10 cellular contexts compared by ENCODE assay signal in genomic region chr17:7017827-7018200, GRCh38. TPM values are rescaled to one million over a fixed set of nuclear protein-coding genes. Genes with fewer than 3 reads are reported as not detected.
DNase-seq lines count a peak whose midpoint lies in the region; ATAC-seq and TF ChIP-seq lines count a peak whose summit lies in the region.
"Had no signal": no experiment of that assay in that cellular context is flagged by ENCODE, and none has a peak within 500 bp of the region (broad histone marks: within the 10 kb centered on the region; RNA-seq: fewer than 3 reads in every experiment).

No MANE protein-coding gene starts in this region.

- H3K4me1 ChIP-seq in muscle layer of colon (ENCODE audit: insufficient read depth, low read length) (peaks cover 44% of the 10 kb centered on the region), testis (peaks cover 34% of the 10 kb centered on the region), MM.1S (ENCODE audit: low read length) (peaks cover 22% of the 10 kb centered on the region)

- 34 to 80% (median 45%) methylated on average over 12 of the region's 12 CpGs for WGBS in adipose tissue, 3 donors
- WGBS in testis, 2 donors, result 54 to 57% methylated on average over 7 to 12 of the region's 12 CpGs

- TF ChIP-seq CTCF in testis (IDR thresholded peaks at IDR 0.05) (no peak), MM.1S (IDR thresholded peaks at IDR 0.05; ENCODE audit: low read length) (no peak)

- H3K79me2 ChIP-seq in MM.1S (ENCODE audit: low read length), result peaks cover 27% of the 10 kb centered on the region

- H3K9ac ChIP-seq in muscle layer of colon (ENCODE audit: low read length) (peak overlapping the region; percentile 98), MM.1S (ENCODE audit: low read length) (no peak overlapping the region)

- H3F3A ChIP-seq in MM.1S (ENCODE audit: insufficient read depth, low read length), result peaks cover 37% of the 10 kb centered on the region

- H3K27me3 ChIP-seq in muscle layer of colon (ENCODE audit: control insufficient read depth in 1 of 2, insufficient read depth in 2 of 2, low read length in 2 of 2) (peaks cover 6 to 16% of the 10 kb centered on the region in 2 donors), testis (no peaks in the 10 kb centered on the region), MM.1S (replicated peaks; ENCODE audit: insufficient read depth, low read length) (no peaks in the 10 kb centered on the region)

- peak overlapping the region; percentile 40 for H3K27ac ChIP-seq in adipose tissue (ENCODE audit: low read depth, low read length)
- peak overlapping the region; percentile 90 for H3K27ac ChIP-seq in muscle layer of colon (ENCODE audit: low read depth, low read length)
- H3K27ac ChIP-seq in testis, result peak overlapping the region; percentile 93 to 95
- no peak overlapping the region for H3K27ac ChIP-seq in MM.1S (ENCODE audit: low read length)

- no peak for TF ChIP-seq POLR2A in testis (IDR thresholded peaks at IDR 0.05)

- H4K20me1 ChIP-seq in MM.1S (ENCODE audit: insufficient read depth, low read length), result no peaks in the 10 kb centered on the region

- H3K9me2 ChIP-seq in MM.1S (replicated peaks; ENCODE audit: insufficient read depth, low read length), result no peaks in the 10 kb centered on the region

- intact Hi-C loops in testis (cut with DNase I; ENCODE audit: low total_unique reads), result no loop called here

- no peak for ATAC-seq in HG02973 (IDR thresholded peaks at IDR 0.05; ENCODE audit: unreplicated experiment)

- H3K9me3 ChIP-seq in muscle layer of colon (ENCODE audit: low read length) (no peaks in the 10 kb centered on the region), testis (no peaks in the 10 kb centered on the region), MM.1S (replicated peaks; ENCODE audit: insufficient read depth, low read length) (no peaks in the 10 kb centered on the region)

- H3K4me3 ChIP-seq in muscle layer of colon (ENCODE audit: low read depth in 1 of 2, low read length in 2 of 2) (peak overlapping the region; percentile 90 to 95), testis (peak overlapping the region; percentile 41 to 74), MM.1S (ENCODE audit: low read length) (no peak overlapping the region)

- DNase-seq in activated CD8-positive, alpha-beta memory T cell treated with anti-CD3 and anti-CD28 coated beads, Interleukin-2, amount 50 U/mL, for 48 hours, result peak; percentile 74
- no peak for DNase-seq in activated CD8-positive, alpha-beta memory T cell treated with anti-CD3 and anti-CD28 coated beads, Interleukin-2, amount 50 U/mL, for 4 hours
- DNase-seq in testis, result no peak
- DNase-seq in MM.1S, result no peak
- DNase-seq in COLO668 (lab: John Stamatoyannopoulos, UW; ENCODE audit: unreplicated experiment), result no peak
- DNase-seq: NCI-H1436 had no signal

- H3K36me3 ChIP-seq in muscle layer of colon (ENCODE audit: insufficient read depth, low read length) (peaks cover 10% of the 10 kb centered on the region), testis (ENCODE audit: low read depth, missing control alignments) (no peaks in the 10 kb centered on the region), MM.1S (replicated peaks; ENCODE audit: insufficient read depth, low read length) (no peaks in the 10 kb centered on the region)

- H3K4me2 ChIP-seq in MM.1S (ENCODE audit: low read depth, low read length), result no peak overlapping the region

- H2AFZ ChIP-seq in MM.1S (ENCODE audit: low read length), result no peak overlapping the region

RNA-seq across cellular contexts. Expression of gene BCL6B, which starts 5.0 kb away (rescaled TPM):
- polyA plus RNA-seq in adipose tissue, result 10 to 100 TPM in 2 of 3 donors, 1 to 10 TPM in 1; 3.1 to 23.0 (median 16.6) TPM
- 1 to 10 TPM; 2.5 to 3.5 TPM for total RNA-seq in testis
- polyA plus RNA-seq in testis (ENCODE audit: insufficient read depth, low read depth, low replicate concordance), result 4.6 TPM
- total RNA-seq: epithelial cell of proximal tubule had no signal

RNA-seq across cellular contexts. Expression of gene RNASEK, which starts 5.4 kb away (rescaled TPM):
- polyA plus RNA-seq in adipose tissue (100 to 1,000 TPM; 133 to 384 (median 349) TPM), testis (ENCODE audit: insufficient read depth, low read depth, low replicate concordance) (317 TPM)
- total RNA-seq in testis, result 100 to 1,000 TPM; 208 to 314 TPM

RNA-seq across cellular contexts. Expression of gene SLC16A13, which starts 18.0 kb away (rescaled TPM):
- polyA plus RNA-seq in adipose tissue, result 1 to 10 TPM in 2 of 3 donors, under 1 TPM in 1; 0.89 to 2.4 (median 1.8) TPM
- 1 to 10 TPM; 1.9 to 2.2 TPM for total RNA-seq in testis
- 2.0 TPM for polyA plus RNA-seq in testis (ENCODE audit: insufficient read depth, low read depth, low replicate concordance)

RNA-seq across cellular contexts. Expression of gene ALOX12, which starts 22.0 kb away (rescaled TPM):
- polyA plus RNA-seq in adipose tissue (under 1 TPM in 1 of 3 donors, not detected in 2; 0.13 TPM), testis (ENCODE audit: insufficient read depth, low read depth, low replicate concordance) (0.50 TPM)
- total RNA-seq in testis, result under 1 TPM; 0.24 to 0.25 TPM

RNA-seq across cellular contexts. Expression of gene SLC16A11, which starts 26.1 kb away (rescaled TPM):
- polyA plus RNA-seq in adipose tissue (1 to 10 TPM; 2.2 to 9.7 (median 2.5) TPM), testis (ENCODE audit: insufficient read depth, low read depth, low replicate concordance) (3.0 TPM)
- 1 to 10 TPM in 1 of 2 donors, under 1 TPM in 1; 0.55 to 2.0 TPM for total RNA-seq in testis
- total RNA-seq: epithelial cell of proximal tubule had no signal
